Comparison of ENCODE assay signal across 12 cellular contexts in genomic region chr6:31007694-31008093, GRCh38. TPM values are rescaled to one million over a fixed set of nuclear protein-coding genes. Genes with fewer than 3 reads are reported as not detected.
DNase-seq lines count a peak whose midpoint lies in the region; ATAC-seq and TF ChIP-seq lines count a peak whose summit lies in the region.
"Had no signal": no experiment of that assay in that cellular context is flagged by ENCODE, and none has a peak within 500 bp of the region (broad histone marks: within the 10 kb centered on the region; RNA-seq: fewer than 3 reads in every experiment).

No MANE protein-coding gene starts in this region.

- H4K20me1 ChIP-seq in PC-3 (ENCODE audit: low read length): no peaks in the 10 kb centered on the region

- no peaks in the 10 kb centered on the region for H3K27me3 ChIP-seq in PC-3 (ENCODE audit: low read length)
- no peaks in the 10 kb centered on the region for H3K27me3 ChIP-seq in mesendoderm (ENCODE audit: insufficient read depth, low read length, poor library complexity)
- no peaks in the 10 kb centered on the region for H3K27me3 ChIP-seq in testis

- no peak overlapping the region for H3K18ac ChIP-seq in mesendoderm (ENCODE audit: low read length)

- H2BK120ac ChIP-seq in mesendoderm (ENCODE audit: low read depth, low read length): no peak overlapping the region

- POLR2A ChIA-PET in PC-3 (lab: Charles Lee; ENCODE audit: unreplicated experiment): interaction anchor here (0.7 kb wide), 1 partner anchor 31 kb away, joined by 4 read pairs; no protein-coding TSS in a partner anchor

- peak; percentile 83 for ATAC-seq in PC-3
- ATAC-seq in omental fat pad (ENCODE audit: low FRiP score): peak; percentile 52
- ATAC-seq in GM19328 (IDR thresholded peaks at IDR 0.05; ENCODE audit: unreplicated experiment): no peak

- H3K9ac ChIP-seq in PC-3 (ENCODE audit: low read length) (no peak overlapping the region), mesendoderm (ENCODE audit: low read length) (no peak overlapping the region)

- TF ChIP-seq POLR2A in testis (IDR thresholded peaks at IDR 0.05): no peak

- peaks cover 53% of the 10 kb centered on the region for H3K4me1 ChIP-seq in PC-3 (ENCODE audit: insufficient read depth, low read length)
- H3K4me1 ChIP-seq in mesendoderm (ENCODE audit: control insufficient read depth, low read depth, low read length): no peaks in the 10 kb centered on the region
- H3K4me1 ChIP-seq in testis: no peaks in the 10 kb centered on the region

- intact Hi-C loops in PC-3 (cut with micrococcal nuclease) (no loop called here), testis (cut with DNase I; ENCODE audit: low total_unique reads) (no loop called here)

- peak overlapping the region; percentile 30; the same call in 1 of the 2 replicates for H2AFZ ChIP-seq in PC-3 (ENCODE audit: low read length)

- H3K23ac ChIP-seq in mesendoderm (ENCODE audit: low read length): no peak overlapping the region

- H3K79me2 ChIP-seq in PC-3 (ENCODE audit: low read length) (no peaks in the 10 kb centered on the region), mesendoderm (ENCODE audit: control insufficient read depth, insufficient read depth, low read length) (no peaks in the 10 kb centered on the region)

- H3K9me2 ChIP-seq in PC-3 (replicated peaks; ENCODE audit: low read length): no peaks in the 10 kb centered on the region

- WGBS in mesendoderm (ENCODE audit: extremely low coverage, insufficient coverage, low lambda C conversion rate): no CpG with 5 or more reads among the region's 8 CpGs
- WGBS in testis, 2 donors: 76 to 81% methylated on average over 8 of the region's 8 CpGs

- H4K5ac ChIP-seq in mesendoderm (ENCODE audit: low read length): no peak overlapping the region

- no peaks in the 10 kb centered on the region for H3K79me1 ChIP-seq in mesendoderm (ENCODE audit: low read length)

- no TSS peak for BruUV-seq in PC-3 (replicated peaks; lab: Mats Ljungman, UMichigan)

- TF ChIP-seq CTCF in PC-3 (conservative IDR thresholded peaks at IDR 0.05; ENCODE audit: low read depth, low read length): no peak
- no peak for TF ChIP-seq CTCF in epithelial cell of esophagus (IDR thresholded peaks at IDR 0.05; ENCODE audit: insufficient read depth, low read depth, low read length, missing control alignments)
- TF ChIP-seq CTCF in omental fat pad (IDR thresholded peaks at IDR 0.05): no peak
- no peak for TF ChIP-seq CTCF in testis (IDR thresholded peaks at IDR 0.05)

- CTCF ChIA-PET in PC-3 (lab: Charles Lee): interaction anchor here (0.6 to 0.7 kb wide), 2 partner anchors 69 to 93 kb away, joined by 3 read pairs; partner anchors contain the start of gene VARS2

- no peak overlapping the region for H2BK5ac ChIP-seq in mesendoderm (ENCODE audit: low read length)

- H3K56ac ChIP-seq in mesendoderm (ENCODE audit: low read length): no peak overlapping the region

- no peak overlapping the region for H3K4me3 ChIP-seq in PC-3 (ENCODE audit: low read length)
- H3K4me3 ChIP-seq in epithelial cell of esophagus (ENCODE audit: low read length): no peak overlapping the region
- H3K4me3 ChIP-seq in mesendoderm (ENCODE audit: low read length): no peak overlapping the region
- no peak overlapping the region for H3K4me3 ChIP-seq in testis
- H3K4me3 ChIP-seq: skin epidermis had no signal

- no peaks in the 10 kb centered on the region for H3K36me3 ChIP-seq in PC-3 (ENCODE audit: low read depth, low read length)
- H3K36me3 ChIP-seq in mesendoderm (ENCODE audit: control insufficient read depth, insufficient read depth, low read length): no peaks in the 10 kb centered on the region
- H3K36me3 ChIP-seq in testis (ENCODE audit: low read depth, missing control alignments): no peaks in the 10 kb centered on the region

- peak overlapping the region; percentile 47 for H3K4me2 ChIP-seq in PC-3 (ENCODE audit: low read length)
- no peak overlapping the region for H3K4me2 ChIP-seq in mesendoderm (ENCODE audit: low read length)

- H3F3A ChIP-seq in PC-3 (ENCODE audit: low read length, unreplicated experiment): no peaks in the 10 kb centered on the region

- no peaks in the 10 kb centered on the region for H3K9me3 ChIP-seq in PC-3 (ENCODE audit: low read length)
- H3K9me3 ChIP-seq in testis: no peaks in the 10 kb centered on the region

- peak; percentile 86 for DNase-seq in Daoy (ENCODE audit: low read depth)
- DNase-seq in PC-3: peak; percentile 97
- peak; percentile 91 for DNase-seq in epithelial cell of esophagus (ENCODE audit: low read depth)
- DNase-seq in omental fat pad (ENCODE audit: low spot score): no peak
- no peak for DNase-seq in HuH-7 (ENCODE audit: low spot score)
- no peak for DNase-seq in mesendoderm
- DNase-seq in testis: no peak
- DNase-seq: activated T-cell treated with anti-CD3 and anti-CD28 coated beads for 4 hours, islet precursor cell had no signal

- no peak overlapping the region for H2AK5ac ChIP-seq in mesendoderm (ENCODE audit: low read length)

- H4K8ac ChIP-seq in mesendoderm (ENCODE audit: low read depth, low read length): no peak overlapping the region

- H3K27ac ChIP-seq in PC-3 (ENCODE audit: low read length) (peak overlapping the region; percentile 73), mesendoderm (ENCODE audit: low read depth, low read length) (no peak overlapping the region), testis (no peak overlapping the region)
- H3K27ac ChIP-seq: skin epidermis had no signal

- H3K4ac ChIP-seq in mesendoderm (ENCODE audit: low read depth, low read length): no peak overlapping the region

- H2BK15ac ChIP-seq in mesendoderm (replicated peaks; ENCODE audit: low read depth): no peak overlapping the region

RNA-seq across cellular contexts. Expression of gene MUC22, which starts 2.6 kb away (rescaled TPM):
- total RNA-seq in Daoy (2014; rRNA removed; shearing (Covaris generic)): not detected in 2 replicates
- 0.06 TPM in 1 of 2 replicates, not detected in the other for total RNA-seq in PC-3 (2014; rRNA removed)
- total RNA-seq in omental fat pad: not detected
- not detected for polyA plus RNA-seq in mesendoderm (2013, experiment 1 of 2)
- polyA plus RNA-seq in mesendoderm (2013, experiment 2 of 2): not detected
- under 1 TPM; 0.31 to 0.87 TPM for total RNA-seq in testis
- 0.21 TPM for polyA plus RNA-seq in testis (ENCODE audit: insufficient read depth, low read depth, low replicate concordance)
- total RNA-seq: dermis microvascular lymphatic vessel endothelial cell had no signal

RNA-seq across cellular contexts. Expression of gene MUC21, which starts 24.2 kb away (rescaled TPM):
- total RNA-seq in Daoy (2014; rRNA removed; shearing (Covaris generic)): not detected in 2 replicates
- total RNA-seq in PC-3 (2014; rRNA removed) (not detected in 2 replicates), omental fat pad (not detected), testis (not detected)
- polyA plus RNA-seq in mesendoderm (2013, experiment 1 of 2): not detected
- not detected for polyA plus RNA-seq in mesendoderm (2013, experiment 2 of 2)
- 0.12 TPM for polyA plus RNA-seq in testis (ENCODE audit: insufficient read depth, low read depth, low replicate concordance)
- total RNA-seq: dermis microvascular lymphatic vessel endothelial cell had no signal

Comparison
In these comparisons a context has a peak if more than half of its experiments do, and no peak if none do; other contexts are left out.
1. DNase-seq: peak in Daoy (single experiment), PC-3 (single experiment) and epithelial cell of esophagus (single experiment); none in omental fat pad (single experiment), HuH-7 (single experiment), mesendoderm (single experiment) and testis (single experiment).